In genomic region chr6:108133594-108134179, GRCh38 we compare ENCODE assay signal across 1 cellular context.
A peak's percentile ranks its signal among the peaks of the same experiment; 100 is the strongest.
TF ChIP-seq lines count a peak whose summit lies in the region.

No MANE protein-coding gene starts in this region.

TF ChIP-seq in K562, 482 proteins besides CTCF, POLR2A, EP300 and RAD21 (continued from another document):
- TF ChIP-seq ATF3 (IDR thresholded peaks at IDR 0.05) (peak; percentile 64), ATF3 (CRISPR knock-in tag; conservative IDR thresholded peaks at IDR 0.05) (no peak), HCFC1 (IDR thresholded peaks at IDR 0.05; ENCODE audit: low read depth, low read length) (no peak), ZBTB11 (CRISPR knock-in tag; IDR thresholded peaks at IDR 0.05) (no peak), THAP12 (CRISPR knock-in tag; IDR thresholded peaks at IDR 0.05) (no peak), PRMT5 (CRISPR knock-in tag; IDR thresholded peaks at IDR 0.05) (no peak), NFIX (CRISPR knock-in tag; IDR thresholded peaks at IDR 0.05; ENCODE audit: low read depth) (no peak), USF2 (CRISPR knock-in tag; IDR thresholded peaks at IDR 0.05) (no peak), SPI1 (IDR thresholded peaks at IDR 0.05; ENCODE audit: borderline replicate concordance, low read depth, low read length) (no peak), TCF15 (CRISPR knock-in tag; IDR thresholded peaks at IDR 0.05) (no peak), ZNF133 (CRISPR knock-in tag; IDR thresholded peaks at IDR 0.05) (no peak), E2F6 (IDR thresholded peaks at IDR 0.05; ENCODE audit: borderline replicate concordance in 1 of 2, extremely low read depth in 1 of 2, insufficient read depth in 1 of 2, insufficient read length in 1 of 2, low read depth in 1 of 2, low read length in 1 of 2, poor library complexity in 1 of 2, severe bottlenecking in 1 of 2) (peak in 1 of 2 experiments; percentile 34), MAZ (CRISPR knock-in tag; conservative IDR thresholded peaks at IDR 0.05 in 1 of 2, IDR thresholded peaks at IDR 0.05 in 1 of 2) (0 out of 4 replicates have a peak, but pooled peaks of 1 of the 2 experiments have one; percentile 14), NFIC (IDR thresholded peaks at IDR 0.05) (no peak), CEBPG (CRISPR knock-in tag; IDR thresholded peaks at IDR 0.05) (no peak), CEBPG (tag; conservative IDR thresholded peaks at IDR 0.05 in 1 of 2, IDR thresholded peaks at IDR 0.05 in 1 of 2) (0 out of 4 replicates have a peak, but pooled peaks of 1 of the 2 experiments have one; percentile 13), BHLHE40 (IDR thresholded peaks at IDR 0.05; ENCODE audit: low read length) (no peak), MYC (IDR thresholded peaks at IDR 0.05; ENCODE audit: low read depth, low read length) (no peak), MYC (CRISPR knock-in tag; IDR thresholded peaks at IDR 0.05; ENCODE audit: borderline replicate concordance, low read depth) (no peak), LCOR (CRISPR knock-in tag; IDR thresholded peaks at IDR 0.05) (no peak), UBTF (IDR thresholded peaks at IDR 0.05; ENCODE audit: borderline replicate concordance in 1 of 2, low read depth in 2 of 2, low read length in 2 of 2) (peak in 1 of 2 experiments; percentile 83; a peak in 2 of 4 replicates), PKNOX1 (IDR thresholded peaks at IDR 0.05) (peak; percentile 26), POLR2AphosphoS5 (IDR thresholded peaks at IDR 0.05; ENCODE audit: control insufficient read depth, insufficient read depth, low read depth, low read length) (no peak), CXXC5 (CRISPR knock-in tag; IDR thresholded peaks at IDR 0.05) (peak; percentile 36), ZNF347 (CRISPR knock-in tag; IDR thresholded peaks at IDR 0.05; ENCODE audit: low read depth) (no peak), SREBF2 (CRISPR knock-in tag; IDR thresholded peaks at IDR 0.05) (no peak), KLF13 (tag; IDR thresholded peaks at IDR 0.05; ENCODE audit: borderline replicate concordance, low read depth) (no peak), CREB3 (tag; conservative IDR thresholded peaks at IDR 0.05; ENCODE audit: low read depth) (no peak), JUND (IDR thresholded peaks at IDR 0.05; ENCODE audit: borderline replicate concordance, low read depth, low read length) (peak; percentile 76), JUND (tag; IDR thresholded peaks at IDR 0.05; ENCODE audit: borderline replicate concordance, low read depth, low read length) (peak; percentile 76; the same call in 1 of the 3 replicates), ZNF511 (CRISPR knock-in tag; IDR thresholded peaks at IDR 0.05) (no peak), ZNF561 (CRISPR knock-in tag; conservative IDR thresholded peaks at IDR 0.05) (no peak), ATF7 (IDR thresholded peaks at IDR 0.05) (peak; percentile 85)
TF ChIP-seq in K562: peak in this region for 14.
